ENCODE assay signal across 12 cellular contexts in genomic region chr17:49898547-49899490, GRCh38. TPM values are rescaled to one million over a fixed set of nuclear protein-coding genes. Genes with fewer than 3 reads are reported as not detected.
DNase-seq lines count a peak whose midpoint lies in the region; ATAC-seq, FAIRE-seq and TF ChIP-seq lines count a peak whose summit lies in the region.
"Had no signal": no experiment of that assay in that cellular context is flagged by ENCODE, and none has a peak within 500 bp of the region (broad histone marks: within the 10 kb centered on the region; RNA-seq: fewer than 3 reads in every experiment).

No MANE protein-coding gene starts in this region.

- POLR2A ChIA-PET in Caco-2 (lab: Charles Lee) (interaction anchor here (1.1 to 1.2 kb wide), 2 partner anchors 9 to 12 kb away, joined by 3 to 4 read pairs; no protein-coding TSS in a partner anchor), T-cell (lab: Charles Lee) (no interaction called here)

- no peak overlapping the region for H3K4me3 Mint-ChIP-seq in Caco-2 (ENCODE audit: unreplicated experiment)
- H3K4me3 Mint-ChIP-seq in T-cell, result no peak overlapping the region

- H3K27me3 ChIP-seq in Caco-2 (replicated peaks; ENCODE audit: control insufficient read depth, insufficient read depth, low read length), result no peaks in the 10 kb centered on the region

- peaks cover 62% of the 10 kb centered on the region for H3K4me1 Mint-ChIP-seq in Caco-2 (ENCODE audit: low read depth, unreplicated experiment)
- H3K4me1 Mint-ChIP-seq in T-cell, result peaks cover 0 to 2% (median 2%) of the 10 kb centered on the region in 3 donors

- BruUV-seq in Caco-2 (replicated peaks; lab: Mats Ljungman, UMichigan), result no TSS peak

- no peak for FAIRE-seq in HTR-8/SVneo (lab: Jason Lieb, UNC)

- H3K4me1 ChIP-seq in Caco-2, result peaks cover 84% of the 10 kb centered on the region

- ATAC-seq in GM18909 (IDR thresholded peaks at IDR 0.05; ENCODE audit: poor library complexity, unreplicated experiment) (no peak), T-cell (replicated peaks in 1 of 4) (no peak), GM18502 (IDR thresholded peaks at IDR 0.05; ENCODE audit: poor library complexity, unreplicated experiment) (no peak)
- ATAC-seq: body of pancreas had no signal

- CTCF ChIA-PET in Caco-2 (lab: Charles Lee), result interaction anchor here (0.5 to 2.3 kb wide), 35 partner anchors 9 to 891 kb away, joined by 3 to 25 read pairs (median 5); partner anchors contain the start of genes DLX3, FAM117A and SGCA
- CTCF ChIA-PET in T-cell (lab: Charles Lee), result interaction anchor here (0.6 to 1.3 kb wide), 3 partner anchors 98 to 286 kb away, joined by 3 to 4 read pairs (median 4); no protein-coding TSS in a partner anchor

- H3K9me3 ChIP-seq in Caco-2, result no peaks in the 10 kb centered on the region
- H3K9me3 ChIP-seq: body of pancreas, SJCRH30 had no signal

- intact Hi-C loops in Caco-2 (cut with micrococcal nuclease; ENCODE audit: unreplicated experiment), result loop anchor here (1.0 kb wide), 5 partner anchors 12 to 70 kb away; partner anchors contain the start of gene DLX4
- intact Hi-C loops in posterior cingulate gyrus (cut with DNase I), result no loop called here

- H3K27me3 Mint-ChIP-seq in Caco-2 (ENCODE audit: insufficient read depth, unreplicated experiment) (no peaks in the 10 kb centered on the region), T-cell (peaks cover 57 to 79% of the 10 kb centered on the region in 2 donors)

- peak; percentile 83 to 95 for TF ChIP-seq CTCF in Caco-2 (IDR thresholded peaks at IDR 0.05; ENCODE audit: insufficient read depth in 1 of 2, low read depth in 1 of 2, low read length in 1 of 2, severe bottlenecking in 1 of 2, unreplicated experiment in 1 of 2)

- H3K36me3 Mint-ChIP-seq in Caco-2 (ENCODE audit: insufficient read depth, unreplicated experiment) (no peaks in the 10 kb centered on the region), T-cell (no peaks in the 10 kb centered on the region)

- H3K36me3 ChIP-seq in Caco-2 (ENCODE audit: control insufficient read depth, insufficient read depth, low read length), result no peaks in the 10 kb centered on the region
- H3K36me3 ChIP-seq: SJCRH30 had no signal

- H3K27ac Mint-ChIP-seq in Caco-2 (ENCODE audit: unreplicated experiment) (peak overlapping the region; percentile 58), T-cell (no peak overlapping the region)

- H3K9me3 Mint-ChIP-seq in Caco-2 (ENCODE audit: unreplicated experiment) (no peaks in the 10 kb centered on the region), T-cell (no peaks in the 10 kb centered on the region)

- H3K4me3 ChIP-seq in Caco-2 (ENCODE audit: low read depth, low read length), result no peak overlapping the region
- H3K4me3 ChIP-seq: body of pancreas, SJCRH30 had no signal

- DNase-seq in Caco-2, result peak; percentile 88 to 92
- peak; percentile 64 for DNase-seq in HTR-8/SVneo (ENCODE audit: insufficient read length, low spot score)
- DNase-seq in SW480 (ENCODE audit: low spot score), result peak; percentile 71
- peak; percentile 91 for DNase-seq in iPS-NIHi7 (ENCODE audit: extremely low spot score)
- DNase-seq in posterior cingulate gyrus, result no peak
- no peak for DNase-seq in T-cell
- DNase-seq: body of pancreas, SJCRH30, substantia nigra had no signal

RNA-seq across cellular contexts. Expression of gene TAC4, which starts 51.0 kb away (rescaled TPM):
- total RNA-seq in Caco-2 (2022), result 10.8 and 17.1 TPM in 2 replicates
- not detected for total RNA-seq in T-cell
- total RNA-seq: body of pancreas, glomerular endothelial cell, SJCRH30 had no signal

Comparison
In these comparisons a context has a peak if more than half of its experiments do, and no peak if none do; other contexts are left out.
1. DNase-seq: peak in Caco-2 (2 of 2), HTR-8/SVneo (single experiment), SW480 (single experiment) and iPS-NIHi7 (single experiment); none in posterior cingulate gyrus (0 of 10) and T-cell (0 of 34).
2. RNA of gene TAC4, which starts 51.0 kb away (total RNA-seq): 10.8 to 17.1 TPM in Caco-2; not detected in T-cell; every median in the first group is over 10 times any median in the second.